ENCODE assay signal across 25 cellular contexts in genomic region chr12:106669216-106669615, GRCh38.
DNase-seq lines count a peak whose midpoint lies in the region; ATAC-seq, FAIRE-seq and TF ChIP-seq lines count a peak whose summit lies in the region.
"Had no signal": no experiment of that assay in that cellular context is flagged by ENCODE, and none has a peak within 500 bp of the region (broad histone marks: within the 10 kb centered on the region; RNA-seq: fewer than 3 reads in every experiment).

No MANE protein-coding gene starts in this region.

- no peak overlapping the region for H3K27ac ChIP-seq in K562 (ENCODE audit: extremely low read depth, low read depth, low read length)
- no peak overlapping the region for H3K27ac ChIP-seq in endodermal cell (ENCODE audit: low read depth, low read length)
- no peak overlapping the region for H3K27ac ChIP-seq in OCI-LY7 (ENCODE audit: low read depth, low read length, poor library complexity, severe bottlenecking)
- H3K27ac ChIP-seq: BLaER1 treated with 17β-estradiol and CSF1 and Interleukin-3, amounts not matched to agents 10 nM and 100 nM; C4-2B had no signal

- H3K27me3 Mint-ChIP-seq in endodermal cell (ENCODE audit: insufficient read depth) (peaks cover 7% of the 10 kb centered on the region), neural crest cell (ENCODE audit: low read depth) (no peaks in the 10 kb centered on the region), osteocyte (ENCODE audit: unreplicated experiment) (peaks cover 50% of the 10 kb centered on the region)
- H3K27me3 Mint-ChIP-seq in effector memory CD8-positive, alpha-beta T cell = peaks cover 56 to 59% of the 10 kb centered on the region in 2 donors

- H3K9me3 ChIP-seq in K562 (replicated peaks; ENCODE audit: control insufficient read depth, insufficient read depth, low read depth, low read length) (no peaks in the 10 kb centered on the region), endodermal cell (ENCODE audit: control insufficient read depth, low read length) (peaks cover 6% of the 10 kb centered on the region), OCI-LY7 (ENCODE audit: low read length) (no peaks in the 10 kb centered on the region)

- DNase-seq in K562 (ENCODE audit: extremely low read depth in 1 of 4, low spot score in 3 of 4) = no peak
- DNase-seq in endodermal cell = peak; percentile 28
- DNase-seq in neural crest cell (ENCODE audit: low read depth, low spot score) = no peak
- peak; percentile 51 for DNase-seq in osteocyte (ENCODE audit: extremely low spot score, unreplicated experiment)
- DNase-seq in stimulated activated CD4-positive, alpha-beta T cell treated with anti-CD3 and anti-CD28 coated beads, Interleukin-4, amount 100 ng/mL, for 4 hours = no peak
- no peak for DNase-seq in OCI-LY7 (ENCODE audit: low spot score)
- no peak for DNase-seq in NCI-H226
- DNase-seq in effector memory CD8-positive, alpha-beta T cell = no peak
- DNase-seq: 8988T; AML-193; Caco-2; Calu3; CD4-positive, alpha-beta T cell; CD8-positive, alpha-beta T cell; DMS79 treated with DMSO at 0.1 percent for 48 hours; GF-D8 had no signal

- H3K27me3 ChIP-seq in K562 (ENCODE audit: control insufficient read depth in 2 of 2, insufficient read depth in 2 of 2, low read length in 2 of 2) (peaks cover 11 to 21% of the 10 kb centered on the region in 2 experiments; a peak in 4 of 5 replicates), endodermal cell (ENCODE audit: control insufficient read depth, insufficient read depth, low read length, poor library complexity, severe bottlenecking) (no peaks in the 10 kb centered on the region)

- intact Hi-C loops in K562 (cut with micrococcal nuclease) (no loop called here), OCI-LY7 (cut with micrococcal nuclease; ENCODE audit: unreplicated experiment) (no loop called here)

- no peaks in the 10 kb centered on the region for H3K36me3 Mint-ChIP-seq in endodermal cell (ENCODE audit: low read depth)
- peaks cover 28% of the 10 kb centered on the region for H3K36me3 Mint-ChIP-seq in neural crest cell (ENCODE audit: low read depth)
- H3K36me3 Mint-ChIP-seq in osteocyte (ENCODE audit: unreplicated experiment) = no peaks in the 10 kb centered on the region
- no peaks in the 10 kb centered on the region for H3K36me3 Mint-ChIP-seq in effector memory CD8-positive, alpha-beta T cell (ENCODE audit: insufficient read depth)
- H3K36me3 Mint-ChIP-seq: CD8-positive, alpha-beta T cell had no signal

- WGBS in K562 (ENCODE audit: insufficient coverage, low coverage, missing lambda C conversion rate) = 0% methylated on average over 3 of the region's 3 CpGs
- WGBS in endodermal cell (ENCODE audit: insufficient coverage in 1 of 2, insufficient read length in 1 of 2), 2 experiments = 82 to 100% methylated on average over 1 to 3 of the region's 3 CpGs

- FAIRE-seq in K562 (lab: Jason Lieb, UNC) = no peak
- FAIRE-seq: A204.1, D721Med, G401.6, GM12892, GM18507, GM19239 had no signal

- H3K4me2 ChIP-seq in K562 (ENCODE audit: insufficient read depth, low read length) (no peak overlapping the region), OCI-LY7 (ENCODE audit: low read length) (no peak overlapping the region)
- H3K4me2 ChIP-seq: BLaER1 treated with 17β-estradiol and CSF1 and Interleukin-3, amounts not matched to agents 10 nM and 100 nM had no signal

- no peak for TF ChIP-seq RAD21 in K562 (CRISPR knock-in tag; conservative IDR thresholded peaks at IDR 0.05 in 1 of 2, IDR thresholded peaks at IDR 0.05 in 1 of 2)

- TF ChIP-seq CTCF in K562 (IDR thresholded peaks at IDR 0.05 in 2 of 3, conservative IDR thresholded peaks at IDR 0.05 in 1 of 3; ENCODE audit: insufficient read depth in 2 of 3, low read depth in 1 of 3, low read length in 3 of 3) = no peak
- no peak for TF ChIP-seq CTCF in endodermal cell (conservative IDR thresholded peaks at IDR 0.05)
- TF ChIP-seq CTCF in neural crest cell (conservative IDR thresholded peaks at IDR 0.05) = no peak
- TF ChIP-seq CTCF in osteocyte (IDR thresholded peaks at IDR 0.05) = no peak
- no peak for TF ChIP-seq CTCF in OCI-LY7 (conservative IDR thresholded peaks at IDR 0.05; ENCODE audit: low read length)

- H3K79me2 ChIP-seq in K562 (ENCODE audit: control insufficient read depth, insufficient read depth, low read length) (no peaks in the 10 kb centered on the region), OCI-LY7 (ENCODE audit: insufficient read depth, low read depth, low read length) (no peaks in the 10 kb centered on the region)

- no peaks in the 10 kb centered on the region for H3K9me1 ChIP-seq in K562 (ENCODE audit: control insufficient read depth, insufficient read depth, low read length)

- CTCF ChIA-PET in K562 (lab: Yijun Ruan, JAX; ENCODE audit: low intra/inter-chr PET ratio) = no interaction called here
- CTCF ChIA-PET in OCI-LY7 (lab: Charles Lee; ENCODE audit: unreplicated experiment) = no interaction called here

- H4K20me1 ChIP-seq in K562 (replicated peaks; ENCODE audit: control insufficient read depth, insufficient read depth, low read length) = no peaks in the 10 kb centered on the region
- H4K20me1 ChIP-seq in OCI-LY7 (ENCODE audit: insufficient read depth, low read length) = no peaks in the 10 kb centered on the region
- H4K20me1 ChIP-seq: BLaER1 treated with 17β-estradiol and CSF1 and Interleukin-3, amounts not matched to agents 10 nM and 100 nM had no signal

- peaks cover 14% of the 10 kb centered on the region for H3K4me1 Mint-ChIP-seq in endodermal cell
- H3K4me1 Mint-ChIP-seq in neural crest cell = peaks cover 60% of the 10 kb centered on the region
- peaks cover 2% of the 10 kb centered on the region for H3K4me1 Mint-ChIP-seq in osteocyte (ENCODE audit: unreplicated experiment)
- peaks cover 0 to 4% of the 10 kb centered on the region in 2 donors for H3K4me1 Mint-ChIP-seq in effector memory CD8-positive, alpha-beta T cell (ENCODE audit: low read depth in 2 of 2)
- H3K4me1 Mint-ChIP-seq: B cell had no signal

- H3K4me3 Mint-ChIP-seq in endodermal cell (no peak overlapping the region), neural crest cell (no peak overlapping the region), osteocyte (ENCODE audit: unreplicated experiment) (no peak overlapping the region)
- no peak overlapping the region for H3K4me3 Mint-ChIP-seq in effector memory CD8-positive, alpha-beta T cell
- H3K4me3 Mint-ChIP-seq: B cell; CD4-positive, alpha-beta T cell; CD8-positive, alpha-beta T cell had no signal

- in situ Hi-C loops in K562 (cut with MboI) = no loop called here

- BruUV-seq in K562 (replicated peaks; lab: Mats Ljungman, UMichigan) (no TSS peak), OCI-LY7 (replicated peaks; lab: Mats Ljungman, UMichigan) (no TSS peak)

- no peaks in the 10 kb centered on the region for H3K36me3 ChIP-seq in K562 (ENCODE audit: control insufficient read depth, insufficient read depth, low read length)
- no peaks in the 10 kb centered on the region for H3K36me3 ChIP-seq in endodermal cell (ENCODE audit: control insufficient read depth, insufficient read depth, low read length)
- no peaks in the 10 kb centered on the region for H3K36me3 ChIP-seq in OCI-LY7 (ENCODE audit: insufficient read depth, low read length)
- H3K36me3 ChIP-seq: BLaER1 treated with 17β-estradiol and CSF1 and Interleukin-3, amounts not matched to agents 10 nM and 100 nM had no signal

- ATAC-seq in K562 = no peak
- ATAC-seq in effector memory CD8-positive, alpha-beta T cell (replicated peaks) = no peak
- ATAC-seq: CD8-positive, alpha-beta T cell had no signal

- H3K4me1 ChIP-seq in K562 (replicated peaks in 1 of 2; ENCODE audit: control insufficient read depth in 2 of 2, insufficient read depth in 2 of 2, low read length in 2 of 2) (no peaks in the 10 kb centered on the region), endodermal cell (ENCODE audit: control insufficient read depth, insufficient read depth, low read length) (peaks cover 8% of the 10 kb centered on the region), OCI-LY7 (ENCODE audit: insufficient read depth, low read length, poor library complexity, severe bottlenecking) (no peaks in the 10 kb centered on the region)
- H3K4me1 ChIP-seq: Caco-2 had no signal

- TF ChIP-seq POLR2A in K562 (conservative IDR thresholded peaks at IDR 0.05) = no peak

- TF ChIP-seq EP300 in K562 (IDR thresholded peaks at IDR 0.05; ENCODE audit: low read length) = no peak

- H3K27ac Mint-ChIP-seq in endodermal cell (no peak overlapping the region), neural crest cell (ENCODE audit: unreplicated experiment) (peak overlapping the region; percentile 15), osteocyte (ENCODE audit: unreplicated experiment) (no peak overlapping the region)
- no peak overlapping the region for H3K27ac Mint-ChIP-seq in effector memory CD8-positive, alpha-beta T cell
- H3K27ac Mint-ChIP-seq: B cell; CD4-positive, alpha-beta T cell; CD8-positive, alpha-beta T cell had no signal

- POLR2A ChIA-PET in K562 (lab: Yijun Ruan, JAX) (no interaction called here), OCI-LY7 (lab: Charles Lee) (no interaction called here)

- H3K9ac ChIP-seq in K562 (ENCODE audit: insufficient read depth in 1 of 2, low read depth in 2 of 2, low read length in 2 of 2) (no peak overlapping the region), endodermal cell (ENCODE audit: extremely low read depth, low read length, poor library complexity, severe bottlenecking) (no peak overlapping the region)
- H3K9ac ChIP-seq: BLaER1 treated with 17β-estradiol and CSF1 and Interleukin-3, amounts not matched to agents 10 nM and 100 nM had no signal

- H3K9me3 Mint-ChIP-seq in endodermal cell = peaks cover 9% of the 10 kb centered on the region
- peaks cover 8% of the 10 kb centered on the region for H3K9me3 Mint-ChIP-seq in neural crest cell
- H3K9me3 Mint-ChIP-seq in osteocyte (ENCODE audit: unreplicated experiment) = peaks cover 5% of the 10 kb centered on the region
- H3K9me3 Mint-ChIP-seq in effector memory CD8-positive, alpha-beta T cell = no peaks in the 10 kb centered on the region

- H3K4me3 ChIP-seq in K562 (no peak overlapping the region), endodermal cell (ENCODE audit: low read length) (no peak overlapping the region), OCI-LY7 (ENCODE audit: low read depth, low read length, poor library complexity, severe bottlenecking) (no peak overlapping the region)
- H3K4me3 ChIP-seq: BLaER1 treated with 17β-estradiol and CSF1 and Interleukin-3, amounts not matched to agents 10 nM and 100 nM had no signal

- H3K9me2 ChIP-seq in OCI-LY7 (ENCODE audit: insufficient read depth, low read length) = no peaks in the 10 kb centered on the region

- H2AFZ ChIP-seq in K562 (ENCODE audit: low read depth, low read length) (no peak overlapping the region), OCI-LY7 (ENCODE audit: low read length) (no peak overlapping the region)

TF ChIP-seq in K562, 482 proteins besides CTCF, POLR2A, EP300 and RAD21:
- TF ChIP-seq SPI1 (IDR thresholded peaks at IDR 0.05; ENCODE audit: borderline replicate concordance, low read depth, low read length) = 0 out of 2 replicates have a peak, but pooled peaks have one; percentile 36
- no peak for TF ChIP-seq GATAD2A (IDR thresholded peaks at IDR 0.05)

Comparison
In these comparisons a context has a peak if more than half of its experiments do, and no peak if none do; other contexts are left out.
1. DNase-seq: peak in endodermal cell (single experiment) and osteocyte (single experiment); none in K562 (0 of 4), neural crest cell (single experiment), stimulated activated CD4-positive, alpha-beta T cell treated with anti-CD3 and anti-CD28 coated beads, Interleukin-4, amount 100 ng/mL, for 4 hours (0 of 2), OCI-LY7 (single experiment), NCI-H226 (single experiment) and effector memory CD8-positive, alpha-beta T cell (0 of 3).